ENCODE assay signal across 8 cellular contexts in the genomic region with DNA sequence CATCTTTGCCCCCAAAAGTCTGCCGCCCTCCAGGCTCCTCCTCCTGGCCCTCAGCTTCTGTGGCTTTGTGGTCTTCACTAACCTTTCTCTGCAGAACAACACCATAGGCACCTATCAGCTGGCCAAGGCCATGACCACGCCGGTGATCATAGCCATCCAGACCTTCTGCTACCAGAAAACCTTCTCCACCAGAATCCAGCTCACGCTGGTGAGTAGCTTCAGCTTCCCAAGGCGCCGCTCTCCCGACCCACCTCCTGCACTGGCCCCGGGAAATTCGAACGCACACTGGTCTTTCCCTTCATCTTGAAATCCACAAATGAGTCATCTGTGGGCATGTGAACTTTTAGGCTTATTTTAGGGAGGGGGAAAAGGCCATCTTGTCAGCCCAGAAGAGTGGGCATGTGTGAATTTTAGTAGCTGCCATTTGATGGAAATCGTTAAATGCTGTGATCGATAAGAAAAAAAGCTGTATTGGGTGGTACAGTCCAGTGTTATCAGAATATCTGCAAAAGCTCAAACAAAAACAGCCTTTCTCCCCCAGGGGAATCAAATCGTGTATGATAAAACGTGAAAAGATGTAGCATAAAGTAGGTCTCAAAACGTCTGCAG. TPM values are rescaled to one million over a fixed set of nuclear protein-coding genes. Genes with fewer than 3 reads are reported as not detected.
A peak's percentile ranks its signal among the peaks of the same experiment; 100 is the strongest.
DNase-seq lines count a peak whose midpoint lies in the region; ATAC-seq and TF ChIP-seq lines count a peak whose summit lies in the region.

No MANE protein-coding gene starts in this region.

- peaks cover 43% of the 10 kb centered on the region for H3K4me1 Mint-ChIP-seq in dendritic cell treated with granulocyte-macrophage colony-stimulating factor and Interleukin-4, amounts not matched to agents 40 ng/mL and 50 ng/mL, for 4 days (ENCODE audit: low read depth)

- peak overlapping the region; percentile 79 to 86 for H3K27ac ChIP-seq in left lung

- peak overlapping the region; percentile 94 for H3K4me3 Mint-ChIP-seq in dendritic cell treated with granulocyte-macrophage colony-stimulating factor and Interleukin-4, amounts not matched to agents 40 ng/mL and 50 ng/mL, for 4 days

- no peaks in the 10 kb centered on the region for H3K27me3 ChIP-seq in left lung

- H3K9me3 ChIP-seq in left lung: no peaks in the 10 kb centered on the region

- no peaks in the 10 kb centered on the region for H3K27me3 Mint-ChIP-seq in dendritic cell treated with granulocyte-macrophage colony-stimulating factor and Interleukin-4, amounts not matched to agents 40 ng/mL and 50 ng/mL, for 4 days

- peaks cover 11 to 40% of the 10 kb centered on the region in 2 donors for H3K4me1 ChIP-seq in left lung

- H3K4me3 ChIP-seq in left lung: peak overlapping the region; percentile 67 to 69

- peak overlapping the region; percentile 93 for H3K27ac Mint-ChIP-seq in dendritic cell treated with granulocyte-macrophage colony-stimulating factor and Interleukin-4, amounts not matched to agents 40 ng/mL and 50 ng/mL, for 4 days

- DNase-seq in NCI-H82 (lab: John Stamatoyannopoulos, UW): peak; percentile 62
- DNase-seq in NCI-H82 treated with DMSO at 0.1 percent for 48 hours (lab: John Stamatoyannopoulos, UW; ENCODE audit: unreplicated experiment): no peak
- peak; percentile 60 for DNase-seq in NCI-H146 (lab: John Stamatoyannopoulos, UW)
- DNase-seq in activated CD4-positive, alpha-beta T cell treated with anti-CD3 and anti-CD28 coated beads for 48 hours: peak; percentile 39
- peak; percentile 71 to 84 for DNase-seq in left lung
- peak; percentile 14 to 21 for DNase-seq in stimulated activated CD4-positive, alpha-beta T cell treated with anti-CD3 and anti-CD28 coated beads, Interleukin-2, amount 100 ng/mL, for 48 hours

- ATAC-seq in HG02840 (IDR thresholded peaks at IDR 0.05; ENCODE audit: low FRiP score, unreplicated experiment) (peak; percentile 40), left lung (peak; percentile 81)

- H3K9me3 Mint-ChIP-seq in dendritic cell treated with granulocyte-macrophage colony-stimulating factor and Interleukin-4, amounts not matched to agents 40 ng/mL and 50 ng/mL, for 4 days: no peaks in the 10 kb centered on the region

- H3K36me3 Mint-ChIP-seq in dendritic cell treated with granulocyte-macrophage colony-stimulating factor and Interleukin-4, amounts not matched to agents 40 ng/mL and 50 ng/mL, for 4 days (ENCODE audit: low read depth): peaks cover 32% of the 10 kb centered on the region

- H3K36me3 ChIP-seq in left lung: peaks cover 0 to 7% of the 10 kb centered on the region in 2 donors

- intact Hi-C loops in dendritic cell treated with granulocyte-macrophage colony-stimulating factor and Interleukin-4, amounts not matched to agents 40 ng/mL and 50 ng/mL, for 4 days (cut with micrococcal nuclease): loop anchor here (1.0 to 5.0 kb wide), 4 partner anchors 40 to 414 kb away; a partner anchor contains a TSS
- intact Hi-C loops in left lung (cut with DNase I): no loop called here

- TF ChIP-seq CTCF in left lung (IDR thresholded peaks at IDR 0.05): no peak

RNA-seq across cellular contexts. Expression of a gene that starts 0.7 kb away (rescaled TPM):
- 10 to 100 TPM in 1 of 2 donors, 1 to 10 TPM in 1; 6.3 to 12.3 TPM for total RNA-seq in left lung

RNA-seq across cellular contexts. Expression of a gene that starts 59.9 kb away (rescaled TPM):
- total RNA-seq in left lung: 10 to 100 TPM; 28.3 to 38.9 TPM
